ENCODE assay signal across 8 cellular contexts in the genomic region with DNA sequence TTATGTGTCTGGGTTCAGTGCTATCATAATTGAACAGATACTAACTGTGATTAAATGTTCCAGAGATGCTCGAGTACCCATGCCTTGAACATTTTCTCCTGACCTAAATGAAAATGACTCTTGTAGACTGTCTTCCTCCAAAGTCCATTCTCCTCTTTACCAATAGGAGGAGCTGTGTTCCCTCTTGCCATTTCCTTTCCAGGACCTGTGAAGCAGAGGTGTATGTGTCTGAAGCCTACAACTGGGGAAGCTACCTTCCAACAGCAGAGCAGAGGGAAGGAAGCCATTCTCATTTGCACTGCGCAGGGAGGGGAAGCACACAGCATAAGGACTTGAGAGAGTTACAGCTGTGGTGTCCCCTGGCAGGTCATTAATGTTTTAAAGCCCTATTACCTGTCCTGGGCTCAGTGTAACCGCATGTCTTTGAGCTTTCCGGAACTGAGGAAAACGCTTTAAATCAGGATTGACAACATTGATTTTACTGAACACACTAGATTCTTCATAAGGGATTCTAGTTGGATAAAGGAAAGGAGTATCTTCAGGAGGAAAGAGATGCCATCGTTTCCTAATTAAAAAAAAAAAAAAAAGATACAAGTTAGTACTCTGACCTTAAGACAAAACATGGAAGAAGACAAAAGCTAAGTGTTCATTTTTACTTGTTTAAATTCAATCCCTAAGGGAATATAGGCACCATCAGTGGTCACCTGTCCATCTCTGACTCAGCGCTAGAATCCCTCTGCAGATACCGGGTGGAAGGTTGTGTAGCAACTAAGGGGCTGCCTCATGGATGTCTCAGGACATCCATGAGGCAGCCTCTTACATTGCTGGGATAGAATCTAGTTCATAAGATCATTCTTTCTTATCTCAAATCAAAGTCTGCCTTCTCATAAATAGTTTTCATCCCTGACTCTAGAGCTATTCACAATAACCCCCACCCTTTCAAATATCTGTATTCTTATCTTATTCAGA. TPM values are rescaled to one million over a fixed set of nuclear protein-coding genes. Genes with fewer than 3 reads are reported as not detected.
DNase-seq lines count a peak whose midpoint lies in the region; ATAC-seq, FAIRE-seq and TF ChIP-seq lines count a peak whose summit lies in the region.

No MANE protein-coding gene starts in this region.

- DNase-seq in activated T-cell treated with anti-CD3 and anti-CD28 coated beads, Interleukin-2, amount 50 U/mL, for 48 hours: peak; percentile 21 to 24
- DNase-seq in immature natural killer cell (peak; percentile 24 to 38 (median 29)), upper lobe of right lung (no peak), frontal cortex (ENCODE audit: low spot score in 2 of 2) (no peak), midbrain (lab: John Stamatoyannopoulos, UW) (no peak)

- ATAC-seq in HG02885 (IDR thresholded peaks at IDR 0.05; ENCODE audit: poor library complexity, unreplicated experiment): peak; percentile 62
- peak; percentile 92 for ATAC-seq in upper lobe of right lung
- no peak for ATAC-seq in GM21423 (IDR thresholded peaks at IDR 0.05; ENCODE audit: unreplicated experiment)

- H3K9me3 Mint-ChIP-seq in immature natural killer cell: no peaks in the 10 kb centered on the region

- no peak overlapping the region for H3K27ac Mint-ChIP-seq in immature natural killer cell

- FAIRE-seq in frontal cortex (lab: Jason Lieb, UNC): no peak

- peaks cover 25 to 53% (median 41%) of the 10 kb centered on the region in 3 donors for H3K36me3 Mint-ChIP-seq in immature natural killer cell

- H3K9me3 ChIP-seq in upper lobe of right lung: no peaks in the 10 kb centered on the region

- no peak overlapping the region for H3K27ac ChIP-seq in upper lobe of right lung

- H3K27me3 Mint-ChIP-seq in immature natural killer cell (ENCODE audit: low read depth in 3 of 3): peaks cover 0 to 2% (median 1%) of the 10 kb centered on the region in 3 donors

- peaks cover 34% of the 10 kb centered on the region for H3K36me3 ChIP-seq in upper lobe of right lung

- no peak overlapping the region for H3K4me3 ChIP-seq in upper lobe of right lung

- H3K4me1 ChIP-seq in upper lobe of right lung: peaks cover 11% of the 10 kb centered on the region

- intact Hi-C loops in upper lobe of right lung (cut with DNase I): no loop called here

- peak; percentile 87 for TF ChIP-seq CTCF in GM12874 (IDR thresholded peaks at IDR 0.05; ENCODE audit: insufficient read depth, low read depth, low read length)
- peak; percentile 71 for TF ChIP-seq CTCF in upper lobe of right lung (IDR thresholded peaks at IDR 0.05)

- H3K27me3 ChIP-seq in upper lobe of right lung: no peaks in the 10 kb centered on the region

- no peak overlapping the region for H3K4me3 Mint-ChIP-seq in immature natural killer cell

- peaks cover 0 to 5% of the 10 kb centered on the region in 2 donors for H3K4me1 Mint-ChIP-seq in immature natural killer cell

RNA-seq across cellular contexts. Expression of a gene that starts 38.5 kb away (rescaled TPM):
- polyA plus RNA-seq in immature natural killer cell: 10 to 100 TPM in 1 of 3 donors, 1 to 10 TPM in 2; 3.3 to 10.1 (median 7.4) TPM
- total RNA-seq in upper lobe of right lung (15.1 TPM), frontal cortex (9.4 TPM)

RNA-seq across cellular contexts. Expression of a gene that starts 39.7 kb away (rescaled TPM):
- 1 to 10 TPM; 2.3 to 3.6 (median 3.0) TPM for polyA plus RNA-seq in immature natural killer cell
- total RNA-seq in upper lobe of right lung (14.2 TPM), frontal cortex (20.0 TPM)

Comparison
In these comparisons a context has a peak if more than half of its experiments do, and no peak if none do; other contexts are left out.
1. DNase-seq: peak in activated T-cell treated with anti-CD3 and anti-CD28 coated beads, Interleukin-2, amount 50 U/mL, for 48 hours (2 of 2) and immature natural killer cell (3 of 3); none in upper lobe of right lung (single experiment), frontal cortex (0 of 2) and midbrain (single experiment).